In genomic region chr3:53775018-53775417, GRCh38 we compare ENCODE assay signal across 34 cellular contexts.
"Had no signal": no experiment of that assay in that cellular context is flagged by ENCODE, and none has a peak within 500 bp of the region (broad histone marks: within the 10 kb centered on the region; RNA-seq: fewer than 3 reads in every experiment).

No MANE protein-coding gene starts in this region.

- H3K36me3 ChIP-seq: ascending aorta, breast epithelium, colonic mucosa had no signal

- H3K9me3 ChIP-seq: adrenal gland, ascending aorta, breast epithelium, colonic mucosa had no signal

- H3K4me3 Mint-ChIP-seq: activated CD4-positive, alpha-beta memory T cell treated with anti-CD3 and anti-CD28 coated beads for 36 hours; activated CD4-positive, alpha-beta T cell treated with anti-CD3 and anti-CD28 coated beads for 36 hours; activated CD4-positive, alpha-beta T cell treated with anti-CD3 and anti-CD28 coated beads, Interleukin-2, amount 10 ng/mL, durations not matched to agents 24 days and 14 days; activated CD8-positive, alpha-beta memory T cell treated with anti-CD3 and anti-CD28 coated beads, Interleukin-2, amount 10 ng/mL, durations not matched to agents 7 days and 5 days; activated CD8-positive, alpha-beta T cell treated with anti-CD3 and anti-CD28 coated beads, Interleukin-2, amount 10 ng/mL, durations not matched to agents 7 days and 5 days; activated naive CD4-positive, alpha-beta T cell treated with anti-CD3 and anti-CD28 coated beads for 36 hours; activated naive CD4-positive, alpha-beta T cell treated with anti-CD3 and anti-CD28 coated beads, Interleukin-2, amount 50 U/mL, for 24 hours; activated naive CD8-positive, alpha-beta T cell treated with anti-CD3 and anti-CD28 coated beads for 36 hours; activated naive CD8-positive, alpha-beta T cell treated with anti-CD3 and anti-CD28 coated beads, Interleukin-2, amount 50 U/mL, for 24 hours; activated T-helper 1 cell treated with anti-CD3 and anti-CD28 coated beads, Interleukin-12 subunit alpha, Interleukin-12 subunit beta, Interleukin-2, Interleukin-4 antibody, amounts not matched to agents 30 ng/mL and 10 ng/mL and 1 ng/mL, durations not matched to agents 14 hours and 24 hours and 36 hours; brain; T-helper 17 cell; T-helper 2 cell treated with Interferon-gamma antibody and Interleukin-4, amounts not matched to agents 5 μg/mL and 100 μg/mL, for 36 hours had no signal

- H3K9me3 Mint-ChIP-seq: activated CD4-positive, alpha-beta memory T cell treated with anti-CD3 and anti-CD28 coated beads for 36 hours; activated CD4-positive, alpha-beta T cell treated with anti-CD3 and anti-CD28 coated beads, Interleukin-2, amount 10 ng/mL, durations not matched to agents 24 days and 14 days; activated naive CD4-positive, alpha-beta T cell treated with anti-CD3 and anti-CD28 coated beads for 36 hours; activated naive CD4-positive, alpha-beta T cell treated with anti-CD3 and anti-CD28 coated beads, Interleukin-2, amount 50 U/mL, for 24 hours; activated naive CD8-positive, alpha-beta T cell treated with anti-CD3 and anti-CD28 coated beads for 36 hours; activated naive CD8-positive, alpha-beta T cell treated with anti-CD3 and anti-CD28 coated beads, Interleukin-2, amount 50 U/mL, for 24 hours; activated T-helper 1 cell treated with anti-CD3 and anti-CD28 coated beads, Interleukin-12 subunit alpha, Interleukin-12 subunit beta, Interleukin-2, Interleukin-4 antibody, amounts not matched to agents 30 ng/mL and 10 ng/mL and 1 ng/mL, durations not matched to agents 14 hours and 24 hours and 36 hours; activated T-helper 2 cell treated with anti-CD3 and anti-CD28 coated beads, Interferon-gamma antibody, Interleukin-2, Interleukin-4, amounts not matched to agents 10 μg/mL and 5 μg/mL and 100 μg/mL, durations not matched to agents 14 hours and 24 hours and 36 hours; T-helper 2 cell treated with Interferon-gamma antibody and Interleukin-4, amounts not matched to agents 5 μg/mL and 100 μg/mL, for 36 hours had no signal

- H3K36me3 Mint-ChIP-seq: activated CD4-positive, alpha-beta memory T cell treated with anti-CD3 and anti-CD28 coated beads for 36 hours; activated naive CD4-positive, alpha-beta T cell treated with anti-CD3 and anti-CD28 coated beads, Interleukin-2, amount 50 U/mL, for 24 hours; activated naive CD8-positive, alpha-beta T cell treated with anti-CD3 and anti-CD28 coated beads for 36 hours; brain had no signal

- H3K4me1 Mint-ChIP-seq: activated CD4-positive, alpha-beta T cell treated with anti-CD3 and anti-CD28 coated beads for 36 hours; activated CD4-positive, alpha-beta T cell treated with anti-CD3 and anti-CD28 coated beads, Interleukin-2, amount 10 ng/mL, durations not matched to agents 24 days and 14 days; activated naive CD4-positive, alpha-beta T cell treated with anti-CD3 and anti-CD28 coated beads, Interleukin-2, amount 50 U/mL, for 24 hours; activated naive CD8-positive, alpha-beta T cell treated with anti-CD3 and anti-CD28 coated beads for 36 hours had no signal

- H3K27ac ChIP-seq: cardiac muscle cell, colonic mucosa had no signal

- H3K27me3 ChIP-seq: adrenal gland, ascending aorta, breast epithelium, cardiac muscle cell, colonic mucosa had no signal

- ATAC-seq: activated CD4-positive, alpha-beta T cell treated with anti-CD3 and anti-CD28 coated beads for 36 hours; activated CD8-positive, alpha-beta memory T cell treated with anti-CD3 and anti-CD28 coated beads, Interleukin-2, amount 10 ng/mL, durations not matched to agents 7 days and 5 days; activated CD8-positive, alpha-beta T cell treated with anti-CD3 and anti-CD28 coated beads, Interleukin-2, amount 10 ng/mL, durations not matched to agents 7 days and 5 days; activated naive CD8-positive, alpha-beta T cell treated with anti-CD3 and anti-CD28 coated beads, Interleukin-2, amount 50 U/mL, for 24 hours; T-helper 17 cell had no signal

- DNase-seq: activated CD4-positive, alpha-beta memory T cell treated with anti-CD3 and anti-CD28 coated beads for 36 hours; activated CD4-positive, alpha-beta T cell treated with anti-CD3 and anti-CD28 coated beads for 36 hours; activated CD4-positive, alpha-beta T cell treated with anti-CD3 and anti-CD28 coated beads, Interleukin-2, amount 10 ng/mL, durations not matched to agents 24 days and 14 days; activated CD4-positive, CD25-positive, alpha-beta regulatory T cell; activated CD4-positive, CD25-positive, alpha-beta regulatory T cell treated with anti-CD3 and anti-CD28 coated beads, Interleukin-2, amount 50 U/mL, for 72 hours; activated CD8-positive, alpha-beta memory T cell treated with anti-CD3 and anti-CD28 coated beads, Interleukin-2, amount 10 ng/mL, durations not matched to agents 7 days and 5 days; activated CD8-positive, alpha-beta memory T cell treated with anti-CD3 and anti-CD28 coated beads, Interleukin-2, amount 50 U/mL, for 4 hours; activated CD8-positive, alpha-beta T cell treated with anti-CD3 and anti-CD28 coated beads, Interleukin-2, amount 10 ng/mL, durations not matched to agents 7 days and 5 days; activated effector memory CD4-positive, alpha-beta T cell treated with anti-CD3 and anti-CD28 coated beads, Interleukin-2, amount 50 U/mL, for 16 hours; activated naive CD4-positive, alpha-beta T cell treated with anti-CD3 and anti-CD28 coated beads for 36 hours; activated naive CD8-positive, alpha-beta T cell treated with anti-CD3 and anti-CD28 coated beads for 36 hours; activated naive CD8-positive, alpha-beta T cell treated with anti-CD3 and anti-CD28 coated beads, Interleukin-2, amount 50 U/mL, for 24 hours; activated T-cell treated with anti-CD3 and anti-CD28 coated beads, Interleukin-2, amount 50 U/mL, for 1 hour; activated T-cell treated with anti-CD3 and anti-CD28 coated beads, Interleukin-2, amount 50 U/mL, for 48 hours; adrenal gland; central memory CD4-positive, alpha-beta T cell; cerebellar nuclear complex; colonic mucosa; effector CD8-positive, alpha-beta T cell; foreskin fibroblast; head of caudate nucleus; T-helper 1 cell; T-helper 17 cell; T1000 had no signal

- FAIRE-seq: endometrium, frontal cortex had no signal

- H3K4me3 ChIP-seq: adrenal gland, ascending aorta, breast epithelium, cardiac muscle cell, colonic mucosa had no signal

- H3K27ac Mint-ChIP-seq: activated CD4-positive, alpha-beta memory T cell treated with anti-CD3 and anti-CD28 coated beads for 36 hours; activated CD4-positive, alpha-beta T cell treated with anti-CD3 and anti-CD28 coated beads for 36 hours; activated CD4-positive, alpha-beta T cell treated with anti-CD3 and anti-CD28 coated beads, Interleukin-2, amount 10 ng/mL, durations not matched to agents 24 days and 14 days; activated CD8-positive, alpha-beta memory T cell treated with anti-CD3 and anti-CD28 coated beads, Interleukin-2, amount 10 ng/mL, durations not matched to agents 7 days and 5 days; activated CD8-positive, alpha-beta T cell treated with anti-CD3 and anti-CD28 coated beads, Interleukin-2, amount 10 ng/mL, durations not matched to agents 7 days and 5 days; activated naive CD4-positive, alpha-beta T cell treated with anti-CD3 and anti-CD28 coated beads for 36 hours; activated naive CD4-positive, alpha-beta T cell treated with anti-CD3 and anti-CD28 coated beads, Interleukin-2, amount 50 U/mL, for 24 hours; activated naive CD8-positive, alpha-beta T cell treated with anti-CD3 and anti-CD28 coated beads for 36 hours; activated naive CD8-positive, alpha-beta T cell treated with anti-CD3 and anti-CD28 coated beads, Interleukin-2, amount 50 U/mL, for 24 hours; activated T-helper 1 cell treated with anti-CD3 and anti-CD28 coated beads, Interleukin-12 subunit alpha, Interleukin-12 subunit beta, Interleukin-2, Interleukin-4 antibody, amounts not matched to agents 30 ng/mL and 10 ng/mL and 1 ng/mL, durations not matched to agents 14 hours and 24 hours and 36 hours; activated T-helper 2 cell treated with anti-CD3 and anti-CD28 coated beads, Interferon-gamma antibody, Interleukin-2, Interleukin-4, amounts not matched to agents 10 μg/mL and 5 μg/mL and 100 μg/mL, durations not matched to agents 14 hours and 24 hours and 36 hours; T-helper 17 cell; T-helper 2 cell treated with Interferon-gamma antibody and Interleukin-4, amounts not matched to agents 5 μg/mL and 100 μg/mL, for 36 hours had no signal

- H3K27me3 Mint-ChIP-seq: activated naive CD4-positive, alpha-beta T cell treated with anti-CD3 and anti-CD28 coated beads, Interleukin-2, amount 50 U/mL, for 24 hours; activated naive CD8-positive, alpha-beta T cell treated with anti-CD3 and anti-CD28 coated beads for 36 hours; activated naive CD8-positive, alpha-beta T cell treated with anti-CD3 and anti-CD28 coated beads, Interleukin-2, amount 50 U/mL, for 24 hours had no signal

- H3K4me1 ChIP-seq: colonic mucosa had no signal
